Comparison of ENCODE assay signal across 1 cellular context in genomic region chr22:21657361-21658118, GRCh38.
TF ChIP-seq lines count a peak whose summit lies in the region.

No MANE protein-coding gene starts in this region.

TF ChIP-seq in HEK293, 187 proteins besides CTCF, POLR2A, EP300 and RAD21 (continued from another document):
- TF ChIP-seq PBX3 (CRISPR knock-in tag; IDR thresholded peaks at IDR 0.05) (0 out of 2 replicates have a peak, but pooled peaks have one; percentile 34), KLF9 (tag by site-specific recombination; IDR thresholded peaks at IDR 0.05; ENCODE audit: low read depth) (peak; percentile 82)
